Comparison of ENCODE assay signal across 8 cellular contexts in genomic region chr11:65134952-65135632, GRCh38. TPM values are rescaled to one million over a fixed set of nuclear protein-coding genes. Genes with fewer than 3 reads are reported as not detected.
DNase-seq lines count a peak whose midpoint lies in the region; ATAC-seq and TF ChIP-seq lines count a peak whose summit lies in the region.

No MANE protein-coding gene starts in this region.

- H3K27me3 ChIP-seq in ovary: no peaks in the 10 kb centered on the region
- no peaks in the 10 kb centered on the region for H3K27me3 ChIP-seq in upper lobe of left lung

- no peaks in the 10 kb centered on the region for H3K36me3 ChIP-seq in ovary
- peaks cover 13 to 28% (median 26%) of the 10 kb centered on the region in 4 donors for H3K36me3 ChIP-seq in upper lobe of left lung

- TF ChIP-seq POLR2A in ovary (IDR thresholded peaks at IDR 0.05) (peak; percentile 15), upper lobe of left lung (IDR thresholded peaks at IDR 0.05) (peak in 1 of 4 donors; percentile 40)

- H3K4me1 ChIP-seq in ovary (ENCODE audit: insufficient read depth): no peaks in the 10 kb centered on the region
- H3K4me1 ChIP-seq in upper lobe of left lung: peaks cover 24 to 33% (median 27%) of the 10 kb centered on the region in 4 donors

- intact Hi-C loops in Right ventricle myocardium inferior (cut with DNase I) (loop anchor here (1.0 kb wide), 1 partner anchor 46 kb away; the partner anchor contains the start of gene CAPN1), ovary (cut with DNase I) (no loop called here)

- TF ChIP-seq EP300 in ovary (IDR thresholded peaks at IDR 0.05): no peak
- TF ChIP-seq EP300 in upper lobe of left lung (IDR thresholded peaks at IDR 0.05): no peak

- H3K4me3 ChIP-seq in ovary (peak overlapping the region; percentile 76), upper lobe of left lung (peak overlapping the region; percentile 67 to 98 (median 88))

- ATAC-seq in HG02642 (IDR thresholded peaks at IDR 0.05; ENCODE audit: poor library complexity, unreplicated experiment): peak; percentile 58
- peak; percentile 89 for ATAC-seq in Right ventricle myocardium inferior
- peak; percentile 93 for ATAC-seq in upper lobe of left lung (ENCODE audit: low FRiP score in 2 of 2)

- 1 to 2% (median 1%) methylated on average over 24 of the region's 24 CpGs for WGBS in ovary, 3 donors
- 2 to 3% methylated on average over 20 to 24 of the region's 24 CpGs for WGBS in upper lobe of left lung, 2 donors

- H3K9me3 ChIP-seq in ovary (no peaks in the 10 kb centered on the region), upper lobe of left lung (no peaks in the 10 kb centered on the region)

- TF ChIP-seq CTCF in GM10266 (IDR thresholded peaks at IDR 0.05; ENCODE audit: control insufficient read depth, insufficient read depth, low read depth, missing control alignments): no peak
- TF ChIP-seq CTCF in ovary (IDR thresholded peaks at IDR 0.05): no peak
- TF ChIP-seq CTCF in upper lobe of left lung (IDR thresholded peaks at IDR 0.05): peak in 1 of 6 experiments; percentile 12

- DNase-seq in GM10266 (ENCODE audit: extremely low spot score) (peak; percentile 94), NCI-H1105 (lab: John Stamatoyannopoulos, UW) (peak; percentile 97), SKM-1 (lab: John Stamatoyannopoulos, UW; ENCODE audit: unreplicated experiment) (peak; percentile 97), Right ventricle myocardium inferior (ENCODE audit: missing footprints) (peak; percentile 90), ovary (peak; percentile 89 to 94 (median 93)), upper lobe of left lung (peak; percentile 90 to 96)
- DNase-seq in activated naive CD8-positive, alpha-beta T cell treated with anti-CD3 and anti-CD28 coated beads, Interleukin-2, amount 50 U/mL, for 16 hours (ENCODE audit: low read depth, low spot score): peak; percentile 65

- H3K27ac ChIP-seq in ovary (peak overlapping the region; percentile 79 to 99), upper lobe of left lung (peak overlapping the region; percentile 97 to 99 (median 98))

RNA-seq across cellular contexts. Expression of gene SYVN1, which starts 0.8 kb away (rescaled TPM):
- total RNA-seq in Right ventricle myocardium inferior: 27.1 TPM
- total RNA-seq in ovary: 10 to 100 TPM; 21.1 to 73.0 (median 53.3) TPM
- polyA plus RNA-seq in ovary: 10 to 100 TPM; 26.7 to 59.6 TPM
- 10 to 100 TPM; 31.1 to 70.6 (median 50.0) TPM for total RNA-seq in upper lobe of left lung

RNA-seq across cellular contexts. Expression of gene MRPL49, which starts 13.0 kb away (rescaled TPM):
- 35.8 TPM for total RNA-seq in Right ventricle myocardium inferior
- 10 to 100 TPM; 47.1 to 61.8 (median 50.4) TPM for total RNA-seq in ovary
- 100 to 1,000 TPM in 1 of 2 donors, 10 to 100 TPM in 1; 64.0 to 106 TPM for polyA plus RNA-seq in ovary
- total RNA-seq in upper lobe of left lung: 10 to 100 TPM; 15.7 to 78.6 (median 57.1) TPM

RNA-seq across cellular contexts. Expression of gene FAU, which starts 13.2 kb away (rescaled TPM):
- total RNA-seq in Right ventricle myocardium inferior: 714 TPM
- total RNA-seq in ovary: 1,000 to 10,000 TPM; 1,141 to 2,272 (median 1,835) TPM
- 1,000 to 10,000 TPM; 1,053 to 1,798 TPM for polyA plus RNA-seq in ovary
- total RNA-seq in upper lobe of left lung: 1,000 to 10,000 TPM in 1 of 6 donors, 100 to 1,000 TPM in 5; 405 to 1,014 (median 590) TPM

RNA-seq across cellular contexts. Expression of gene ZNHIT2, which starts 17.6 kb away (rescaled TPM):
- 5.8 TPM for total RNA-seq in Right ventricle myocardium inferior
- 10 to 100 TPM; 10.0 to 33.7 (median 13.4) TPM for total RNA-seq in ovary
- polyA plus RNA-seq in ovary: 10 to 100 TPM in 1 of 2 donors, not detected in 1; 13.1 TPM
- total RNA-seq in upper lobe of left lung: 10 to 100 TPM; 12.6 to 28.5 (median 15.2) TPM

RNA-seq across cellular contexts. Expression of gene TM7SF2, which starts 23.4 kb away (rescaled TPM):
- total RNA-seq in Right ventricle myocardium inferior: 53.1 TPM
- total RNA-seq in ovary: 100 to 1,000 TPM in 1 of 7 donors, 10 to 100 TPM in 6; 30.0 to 170 (median 63.6) TPM
- polyA plus RNA-seq in ovary: 100 to 1,000 TPM in 1 of 2 donors, 10 to 100 TPM in 1; 88.8 to 128 TPM
- 10 to 100 TPM; 36.8 to 82.7 (median 45.5) TPM for total RNA-seq in upper lobe of left lung

Comparison
In these comparisons a context has a peak if more than half of its experiments do, and no peak if none do; other contexts are left out.
1. Peak in every context shown above with its lines: DNase-seq, ATAC-seq, H3K4me3 ChIP-seq and H3K27ac ChIP-seq.